ENCODE assay signal across 14 cellular contexts in the genomic region with DNA sequence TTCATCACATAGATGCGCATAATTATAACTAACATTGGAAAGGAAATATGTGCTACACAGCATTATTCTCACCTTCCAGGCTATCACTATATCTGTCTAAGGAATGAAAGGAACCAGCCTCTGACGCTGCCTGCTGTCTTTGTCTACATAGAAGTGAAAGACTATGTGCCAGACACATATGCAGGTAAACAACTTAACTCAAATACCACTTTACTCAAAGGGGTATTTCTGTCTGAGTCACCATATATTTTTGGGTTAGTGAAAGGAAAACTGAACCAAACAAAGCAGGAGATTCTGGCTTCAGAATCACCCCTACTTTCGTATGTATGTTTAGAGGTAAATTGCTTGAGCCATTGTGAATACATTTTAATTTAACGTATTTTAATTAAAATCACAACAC.
DNase-seq lines count a peak whose midpoint lies in the region; ATAC-seq and TF ChIP-seq lines count a peak whose summit lies in the region.
"Had no signal": no experiment of that assay in that cellular context is flagged by ENCODE, and none has a peak within 500 bp of the region (broad histone marks: within the 10 kb centered on the region; RNA-seq: fewer than 3 reads in every experiment).

No MANE protein-coding gene starts in this region.

- no peak overlapping the region for H3K4me3 ChIP-seq in Caco-2 (ENCODE audit: low read depth, low read length)
- H3K4me3 ChIP-seq: ascending aorta had no signal

- no peak overlapping the region for H3K27ac Mint-ChIP-seq in activated T-helper 17 cell treated with anti-CD3 and anti-CD28 coated beads, Interleukin-2, amount 50 U/mL, for 72 hours
- H3K27ac Mint-ChIP-seq in Caco-2 (ENCODE audit: unreplicated experiment) = no peak overlapping the region

- intact Hi-C loops in Caco-2 (cut with micrococcal nuclease; ENCODE audit: unreplicated experiment) = no loop called here

- H3K36me3 Mint-ChIP-seq in activated T-helper 17 cell treated with anti-CD3 and anti-CD28 coated beads, Interleukin-2, amount 50 U/mL, for 72 hours (ENCODE audit: low read depth) = peaks cover 23% of the 10 kb centered on the region
- peaks cover 39% of the 10 kb centered on the region for H3K36me3 Mint-ChIP-seq in Caco-2 (ENCODE audit: insufficient read depth, unreplicated experiment)

- no peaks in the 10 kb centered on the region for H3K9me3 Mint-ChIP-seq in activated T-helper 17 cell treated with anti-CD3 and anti-CD28 coated beads, Interleukin-2, amount 50 U/mL, for 72 hours
- H3K9me3 Mint-ChIP-seq in Caco-2 (ENCODE audit: unreplicated experiment) = no peaks in the 10 kb centered on the region

- H3K4me1 Mint-ChIP-seq in activated T-helper 17 cell treated with anti-CD3 and anti-CD28 coated beads, Interleukin-2, amount 50 U/mL, for 72 hours = no peaks in the 10 kb centered on the region
- H3K4me1 Mint-ChIP-seq in Caco-2 (ENCODE audit: low read depth, unreplicated experiment) = no peaks in the 10 kb centered on the region

- H3K4me1 ChIP-seq in Caco-2 = no peaks in the 10 kb centered on the region
- H3K4me1 ChIP-seq: ascending aorta had no signal

- no peaks in the 10 kb centered on the region for H3K27me3 ChIP-seq in Caco-2 (replicated peaks; ENCODE audit: control insufficient read depth, insufficient read depth, low read length)
- H3K27me3 ChIP-seq: ascending aorta had no signal

- H3K9me3 ChIP-seq in Caco-2 = no peaks in the 10 kb centered on the region
- H3K9me3 ChIP-seq: ascending aorta, SK-N-SH had no signal

- no TSS peak for BruUV-seq in Caco-2 (replicated peaks; lab: Mats Ljungman, UMichigan)

- no peaks in the 10 kb centered on the region for H3K27me3 Mint-ChIP-seq in activated T-helper 17 cell treated with anti-CD3 and anti-CD28 coated beads, Interleukin-2, amount 50 U/mL, for 72 hours
- H3K27me3 Mint-ChIP-seq in Caco-2 (ENCODE audit: insufficient read depth, unreplicated experiment) = no peaks in the 10 kb centered on the region

- CTCF ChIA-PET in Caco-2 (lab: Charles Lee) = no interaction called here

- no peaks in the 10 kb centered on the region; the same call in 1 of the 2 replicates for H3K36me3 ChIP-seq in Caco-2 (ENCODE audit: control insufficient read depth, insufficient read depth, low read length)
- H3K36me3 ChIP-seq: ascending aorta had no signal

- TF ChIP-seq CTCF in Caco-2 (IDR thresholded peaks at IDR 0.05; ENCODE audit: insufficient read depth in 1 of 2, low read depth in 1 of 2, low read length in 1 of 2, severe bottlenecking in 1 of 2, unreplicated experiment in 1 of 2) = no peak

- DNase-seq in UCSD-AML1 (lab: John Stamatoyannopoulos, UW; ENCODE audit: unreplicated experiment) (no peak), NAMALWA (ENCODE audit: low spot score) (no peak), Caco-2 (no peak)
- DNase-seq: activated CD4-positive, CD25-positive, alpha-beta regulatory T cell treated with anti-CD3 and anti-CD28 coated beads, Interleukin-2, amount 50 U/mL, for 72 hours; dermis blood vessel endothelial cell; NCI-H2107; occipital lobe; SK-N-SH; small intestine had no signal

- ATAC-seq in GM18870 (IDR thresholded peaks at IDR 0.05; ENCODE audit: unreplicated experiment) = peak; percentile 92
- peak; percentile 73 for ATAC-seq in GM21526 (IDR thresholded peaks at IDR 0.05; ENCODE audit: low FRiP score, unreplicated experiment)
- peak; percentile 84 for ATAC-seq in HG03045 (IDR thresholded peaks at IDR 0.05; ENCODE audit: unreplicated experiment)
- ATAC-seq in activated T-helper 17 cell treated with anti-CD3 and anti-CD28 coated beads, Interleukin-2, amount 50 U/mL, for 72 hours (replicated peaks) = peak; percentile 89

- POLR2A ChIA-PET in Caco-2 (lab: Charles Lee) = no interaction called here

- H3K4me3 Mint-ChIP-seq in activated T-helper 17 cell treated with anti-CD3 and anti-CD28 coated beads, Interleukin-2, amount 50 U/mL, for 72 hours = no peak overlapping the region
- H3K4me3 Mint-ChIP-seq in Caco-2 (ENCODE audit: unreplicated experiment) = no peak overlapping the region
